ENCODE assay signal across 32 cellular contexts in genomic region chr3:25686766-25687165, GRCh38.
"Had no signal": no experiment of that assay in that cellular context is flagged by ENCODE, and none has a peak within 500 bp of the region (broad histone marks: within the 10 kb centered on the region; RNA-seq: fewer than 3 reads in every experiment).

No MANE protein-coding gene starts in this region.

- H3K36me3 ChIP-seq: adrenal gland, WERI-Rb-1 had no signal

- H3K36me3 Mint-ChIP-seq: activated CD4-positive, alpha-beta memory T cell treated with anti-CD3 and anti-CD28 coated beads for 36 hours; activated CD8-positive, alpha-beta memory T cell treated with anti-CD3 and anti-CD28 coated beads, Interleukin-2, amount 10 ng/mL, durations not matched to agents 7 days and 5 days; activated naive CD4-positive, alpha-beta T cell treated with anti-CD3 and anti-CD28 coated beads, Interleukin-2, amount 50 U/mL, for 24 hours; activated naive CD8-positive, alpha-beta T cell treated with anti-CD3 and anti-CD28 coated beads for 36 hours; T-cell had no signal

- H3K9me3 ChIP-seq: adrenal gland, body of pancreas had no signal

- H3K4me1 Mint-ChIP-seq: activated CD4-positive, alpha-beta T cell treated with anti-CD3 and anti-CD28 coated beads for 36 hours; activated CD4-positive, alpha-beta T cell treated with anti-CD3 and anti-CD28 coated beads, Interleukin-2, amount 10 ng/mL, durations not matched to agents 24 days and 14 days; activated CD8-positive, alpha-beta memory T cell treated with anti-CD3 and anti-CD28 coated beads, Interleukin-2, amount 10 ng/mL, durations not matched to agents 7 days and 5 days; activated naive CD4-positive, alpha-beta T cell treated with anti-CD3 and anti-CD28 coated beads, Interleukin-2, amount 50 U/mL, for 24 hours; activated naive CD8-positive, alpha-beta T cell treated with anti-CD3 and anti-CD28 coated beads for 36 hours; activated naive CD8-positive, alpha-beta T cell treated with anti-CD3 and anti-CD28 coated beads, Interleukin-2, amount 50 U/mL, for 24 hours; T-cell; T-helper 17 cell had no signal

- H3K27ac ChIP-seq: adrenal gland, body of pancreas, epithelial cell of prostate, WERI-Rb-1 had no signal

- DNase-seq: activated CD4-positive, alpha-beta memory T cell treated with anti-CD3 and anti-CD28 coated beads for 36 hours; activated CD4-positive, alpha-beta T cell treated with anti-CD3 and anti-CD28 coated beads for 36 hours; activated CD4-positive, alpha-beta T cell treated with anti-CD3 and anti-CD28 coated beads, Interleukin-2, amount 10 ng/mL, durations not matched to agents 24 days and 14 days; activated CD4-positive, CD25-positive, alpha-beta regulatory T cell; activated CD4-positive, CD25-positive, alpha-beta regulatory T cell treated with anti-CD3 and anti-CD28 coated beads, Interleukin-2, amount 50 U/mL, for 72 hours; activated CD8-positive, alpha-beta memory T cell treated with anti-CD3 and anti-CD28 coated beads, Interleukin-2, amount 10 ng/mL, durations not matched to agents 7 days and 5 days; activated CD8-positive, alpha-beta memory T cell treated with anti-CD3 and anti-CD28 coated beads, Interleukin-2, amount 50 U/mL, for 4 hours; activated CD8-positive, alpha-beta T cell treated with anti-CD3 and anti-CD28 coated beads, Interleukin-2, amount 10 ng/mL, durations not matched to agents 7 days and 5 days; activated effector memory CD4-positive, alpha-beta T cell treated with anti-CD3 and anti-CD28 coated beads, Interleukin-2, amount 50 U/mL, for 16 hours; activated naive CD4-positive, alpha-beta T cell treated with anti-CD3 and anti-CD28 coated beads for 36 hours; activated naive CD8-positive, alpha-beta T cell treated with anti-CD3 and anti-CD28 coated beads for 36 hours; activated naive CD8-positive, alpha-beta T cell treated with anti-CD3 and anti-CD28 coated beads, Interleukin-2, amount 50 U/mL, for 24 hours; activated T-cell treated with anti-CD3 and anti-CD28 coated beads, Interleukin-2, amount 50 U/mL, for 1 hour; activated T-cell treated with anti-CD3 and anti-CD28 coated beads, Interleukin-2, amount 50 U/mL, for 48 hours; adrenal gland; amygdala; aorta; body of pancreas; caudate nucleus; effector CD8-positive, alpha-beta T cell; foreskin fibroblast; glutamatergic neuron; SW 1271; T-cell; T-helper 17 cell; T1000; WERI-Rb-1 had no signal

- H3K27ac Mint-ChIP-seq: activated CD4-positive, alpha-beta memory T cell treated with anti-CD3 and anti-CD28 coated beads for 36 hours; activated CD4-positive, alpha-beta T cell treated with anti-CD3 and anti-CD28 coated beads for 36 hours; activated CD4-positive, alpha-beta T cell treated with anti-CD3 and anti-CD28 coated beads, Interleukin-2, amount 10 ng/mL, durations not matched to agents 24 days and 14 days; activated CD8-positive, alpha-beta memory T cell treated with anti-CD3 and anti-CD28 coated beads, Interleukin-2, amount 10 ng/mL, durations not matched to agents 7 days and 5 days; activated CD8-positive, alpha-beta T cell treated with anti-CD3 and anti-CD28 coated beads, Interleukin-2, amount 10 ng/mL, durations not matched to agents 7 days and 5 days; activated naive CD4-positive, alpha-beta T cell treated with anti-CD3 and anti-CD28 coated beads for 36 hours; activated naive CD4-positive, alpha-beta T cell treated with anti-CD3 and anti-CD28 coated beads, Interleukin-2, amount 50 U/mL, for 24 hours; activated naive CD8-positive, alpha-beta T cell treated with anti-CD3 and anti-CD28 coated beads for 36 hours; activated naive CD8-positive, alpha-beta T cell treated with anti-CD3 and anti-CD28 coated beads, Interleukin-2, amount 50 U/mL, for 24 hours; activated T-helper 1 cell treated with anti-CD3 and anti-CD28 coated beads, Interleukin-12 subunit alpha, Interleukin-12 subunit beta, Interleukin-2, Interleukin-4 antibody, amounts not matched to agents 30 ng/mL and 10 ng/mL and 1 ng/mL, durations not matched to agents 14 hours and 24 hours and 36 hours; activated T-helper 2 cell treated with anti-CD3 and anti-CD28 coated beads, Interferon-gamma antibody, Interleukin-2, Interleukin-4, amounts not matched to agents 10 μg/mL and 5 μg/mL and 100 μg/mL, durations not matched to agents 14 hours and 24 hours and 36 hours; T-cell; T-helper 17 cell; T-helper 2 cell treated with Interferon-gamma antibody and Interleukin-4, amounts not matched to agents 5 μg/mL and 100 μg/mL, for 36 hours had no signal

- H3K9me3 Mint-ChIP-seq: activated CD4-positive, alpha-beta memory T cell treated with anti-CD3 and anti-CD28 coated beads for 36 hours; activated CD4-positive, alpha-beta T cell treated with anti-CD3 and anti-CD28 coated beads, Interleukin-2, amount 10 ng/mL, durations not matched to agents 24 days and 14 days; activated naive CD4-positive, alpha-beta T cell treated with anti-CD3 and anti-CD28 coated beads for 36 hours; activated naive CD4-positive, alpha-beta T cell treated with anti-CD3 and anti-CD28 coated beads, Interleukin-2, amount 50 U/mL, for 24 hours; activated naive CD8-positive, alpha-beta T cell treated with anti-CD3 and anti-CD28 coated beads for 36 hours; activated naive CD8-positive, alpha-beta T cell treated with anti-CD3 and anti-CD28 coated beads, Interleukin-2, amount 50 U/mL, for 24 hours; activated T-helper 1 cell treated with anti-CD3 and anti-CD28 coated beads, Interleukin-12 subunit alpha, Interleukin-12 subunit beta, Interleukin-2, Interleukin-4 antibody, amounts not matched to agents 30 ng/mL and 10 ng/mL and 1 ng/mL, durations not matched to agents 14 hours and 24 hours and 36 hours; activated T-helper 2 cell treated with anti-CD3 and anti-CD28 coated beads, Interferon-gamma antibody, Interleukin-2, Interleukin-4, amounts not matched to agents 10 μg/mL and 5 μg/mL and 100 μg/mL, durations not matched to agents 14 hours and 24 hours and 36 hours; T-cell; T-helper 2 cell treated with Interferon-gamma antibody and Interleukin-4, amounts not matched to agents 5 μg/mL and 100 μg/mL, for 36 hours had no signal

- H3K4me3 Mint-ChIP-seq: activated CD4-positive, alpha-beta memory T cell treated with anti-CD3 and anti-CD28 coated beads for 36 hours; activated CD4-positive, alpha-beta T cell treated with anti-CD3 and anti-CD28 coated beads for 36 hours; activated CD4-positive, alpha-beta T cell treated with anti-CD3 and anti-CD28 coated beads, Interleukin-2, amount 10 ng/mL, durations not matched to agents 24 days and 14 days; activated CD8-positive, alpha-beta memory T cell treated with anti-CD3 and anti-CD28 coated beads, Interleukin-2, amount 10 ng/mL, durations not matched to agents 7 days and 5 days; activated CD8-positive, alpha-beta T cell treated with anti-CD3 and anti-CD28 coated beads, Interleukin-2, amount 10 ng/mL, durations not matched to agents 7 days and 5 days; activated naive CD4-positive, alpha-beta T cell treated with anti-CD3 and anti-CD28 coated beads for 36 hours; activated naive CD4-positive, alpha-beta T cell treated with anti-CD3 and anti-CD28 coated beads, Interleukin-2, amount 50 U/mL, for 24 hours; activated naive CD8-positive, alpha-beta T cell treated with anti-CD3 and anti-CD28 coated beads for 36 hours; activated naive CD8-positive, alpha-beta T cell treated with anti-CD3 and anti-CD28 coated beads, Interleukin-2, amount 50 U/mL, for 24 hours; activated T-helper 1 cell treated with anti-CD3 and anti-CD28 coated beads, Interleukin-12 subunit alpha, Interleukin-12 subunit beta, Interleukin-2, Interleukin-4 antibody, amounts not matched to agents 30 ng/mL and 10 ng/mL and 1 ng/mL, durations not matched to agents 14 hours and 24 hours and 36 hours; T-cell; T-helper 17 cell; T-helper 2 cell treated with Interferon-gamma antibody and Interleukin-4, amounts not matched to agents 5 μg/mL and 100 μg/mL, for 36 hours had no signal

- H3K4me1 ChIP-seq: adrenal gland, body of pancreas had no signal

- ATAC-seq: activated CD4-positive, alpha-beta T cell treated with anti-CD3 and anti-CD28 coated beads for 36 hours; activated CD8-positive, alpha-beta memory T cell treated with anti-CD3 and anti-CD28 coated beads, Interleukin-2, amount 10 ng/mL, durations not matched to agents 7 days and 5 days; activated CD8-positive, alpha-beta T cell treated with anti-CD3 and anti-CD28 coated beads, Interleukin-2, amount 10 ng/mL, durations not matched to agents 7 days and 5 days; activated naive CD8-positive, alpha-beta T cell treated with anti-CD3 and anti-CD28 coated beads, Interleukin-2, amount 50 U/mL, for 24 hours; body of pancreas; T-cell; T-helper 17 cell had no signal

- H3K27me3 ChIP-seq: adrenal gland, body of pancreas had no signal

- H3K4me3 ChIP-seq: adrenal gland, body of pancreas had no signal
